Comparison of ENCODE assay signal across 8 cellular contexts in the genomic region with DNA sequence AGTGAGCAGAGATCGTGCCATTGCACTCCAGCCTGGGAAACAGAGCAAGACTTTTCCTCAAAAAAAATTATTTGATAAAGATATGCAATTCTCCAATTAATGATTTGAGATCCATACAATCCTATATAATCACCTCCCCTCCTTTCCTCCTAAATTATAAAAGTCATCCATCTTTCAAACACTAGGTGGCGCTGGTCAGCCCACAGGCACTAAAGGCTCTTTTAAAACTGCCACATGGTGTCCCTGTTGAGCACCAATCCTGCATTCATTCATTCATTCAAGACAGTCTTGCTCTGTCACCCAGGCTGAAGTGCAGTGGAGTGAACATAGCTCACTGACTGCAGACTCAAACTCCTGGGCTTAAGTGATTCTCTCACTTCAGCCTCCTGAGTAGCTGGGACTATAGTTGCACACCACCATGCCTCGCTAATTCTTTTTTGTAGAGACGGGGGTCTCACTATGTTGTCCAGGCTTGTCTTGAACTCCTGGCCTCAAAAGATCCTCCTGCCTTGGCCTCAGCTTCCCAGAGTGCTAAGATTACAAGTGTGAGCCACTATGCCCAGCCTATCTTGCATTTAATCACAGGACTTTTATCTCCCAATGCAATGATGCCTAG. TPM values are rescaled to one million over a fixed set of nuclear protein-coding genes. Genes with fewer than 3 reads are reported as not detected.
DNase-seq lines count a peak whose midpoint lies in the region; ATAC-seq and TF ChIP-seq lines count a peak whose summit lies in the region.

No MANE protein-coding gene starts in this region.

- no peaks in the 10 kb centered on the region for H3K4me1 ChIP-seq in CD4-positive, alpha-beta memory T cell (ENCODE audit: insufficient read depth, low read length)
- H3K4me1 ChIP-seq in RWPE2 (ENCODE audit: insufficient read depth, poor library complexity, severe bottlenecking), result peaks cover 4% of the 10 kb centered on the region
- no peaks in the 10 kb centered on the region for H3K4me1 ChIP-seq in thoracic aorta (ENCODE audit: control insufficient read depth in 1 of 2, low read depth in 2 of 2)
- H3K4me1 ChIP-seq in ovary (ENCODE audit: insufficient read depth), result no peaks in the 10 kb centered on the region

- 52 to 69% (median 66%) methylated on average over 4 of the region's 4 CpGs for WGBS in ovary, 3 donors

- no peak overlapping the region for H3K27ac ChIP-seq in CD4-positive, alpha-beta memory T cell (ENCODE audit: low read depth, low read length)
- H3K27ac ChIP-seq in RWPE2 (ENCODE audit: poor library complexity, severe bottlenecking) (no peak overlapping the region), brain microvascular endothelial cell (no peak overlapping the region), thoracic aorta (no peak overlapping the region), ovary (no peak overlapping the region)

- H3K36me3 Mint-ChIP-seq in CD4-positive, alpha-beta memory T cell, result no peaks in the 10 kb centered on the region

- peak; percentile 74 for TF ChIP-seq CTCF in RWPE2 (IDR thresholded peaks at IDR 0.05; ENCODE audit: poor library complexity, severe bottlenecking)
- TF ChIP-seq CTCF in brain microvascular endothelial cell (IDR thresholded peaks at IDR 0.05; ENCODE audit: low read depth, low read length, missing control alignments), result peak; percentile 95
- peak; percentile 45 for TF ChIP-seq CTCF in thoracic aorta (IDR thresholded peaks at IDR 0.05)
- TF ChIP-seq CTCF in ovary (IDR thresholded peaks at IDR 0.05), result peak in 1 of 3 donors; percentile 25

- CTCF ChIA-PET in CD4-positive, alpha-beta memory T cell (lab: Charles Lee; ENCODE audit: partially characterized antibody), result interaction anchor here (0.7 to 7.2 kb wide), 19 partner anchors 9 to 1047 kb away, joined by 3 to 63 read pairs (median 3); no protein-coding TSS in a partner anchor

- H3K27me3 Mint-ChIP-seq in CD4-positive, alpha-beta memory T cell, result peaks cover 4 to 20% of the 10 kb centered on the region in 2 donors

- no peak for TF ChIP-seq EP300 in ovary (IDR thresholded peaks at IDR 0.05)

- no peaks in the 10 kb centered on the region for H3K36me3 ChIP-seq in CD4-positive, alpha-beta memory T cell (ENCODE audit: insufficient read depth, low read length)
- H3K36me3 ChIP-seq in RWPE2 (ENCODE audit: low read depth) (no peaks in the 10 kb centered on the region), brain microvascular endothelial cell (replicated peaks) (no peaks in the 10 kb centered on the region), thoracic aorta (no peaks in the 10 kb centered on the region), ovary (no peaks in the 10 kb centered on the region)

- intact Hi-C loops in CD4-positive, alpha-beta memory T cell (cut with micrococcal nuclease), result loop anchor here (1.0 kb wide), 2 partner anchors 771 to 830 kb away; no protein-coding TSS in a partner anchor
- intact Hi-C loops in ovary (cut with DNase I), result no loop called here

- in situ Hi-C loops in brain microvascular endothelial cell (cut with HindIII; ENCODE audit: low pct_ligation_motif_present, low sequenced_read_pairs), result no loop called here

- peak; percentile 72 for ATAC-seq in GM18511 (IDR thresholded peaks at IDR 0.05; ENCODE audit: unreplicated experiment)
- ATAC-seq in RWPE2 (ENCODE audit: low read depth), result no peak
- no peak for ATAC-seq in thoracic aorta (ENCODE audit: insufficient number of reproducible peaks, low FRiP score, low read depth)

- TF ChIP-seq POLR2A in ovary (IDR thresholded peaks at IDR 0.05), result no peak

- no peaks in the 10 kb centered on the region for H3K9me3 ChIP-seq in CD4-positive, alpha-beta memory T cell (ENCODE audit: control insufficient read depth in 1 of 2, low read length in 2 of 2)
- H3K9me3 ChIP-seq in RWPE2 (ENCODE audit: severe bottlenecking) (no peaks in the 10 kb centered on the region), thoracic aorta (no peaks in the 10 kb centered on the region), ovary (no peaks in the 10 kb centered on the region)

- H3K9me3 Mint-ChIP-seq in CD4-positive, alpha-beta memory T cell, result peaks cover 0 to 2% (median 0%) of the 10 kb centered on the region in 8 donors

- H3K27me3 ChIP-seq in CD4-positive, alpha-beta memory T cell (ENCODE audit: insufficient read depth, low read length), result no peaks in the 10 kb centered on the region
- H3K27me3 ChIP-seq in RWPE2 (ENCODE audit: insufficient read depth, poor library complexity, severe bottlenecking) (no peaks in the 10 kb centered on the region), brain microvascular endothelial cell (replicated peaks) (no peaks in the 10 kb centered on the region), thoracic aorta (replicated peaks; ENCODE audit: insufficient read depth) (no peaks in the 10 kb centered on the region), ovary (no peaks in the 10 kb centered on the region)

- POLR2A ChIA-PET in CD4-positive, alpha-beta memory T cell (lab: Charles Lee; ENCODE audit: partially characterized antibody), result interaction anchor here (0.6 kb wide), 1 partner anchor 14 kb away, joined by 4 read pairs; no protein-coding TSS in a partner anchor

- no peak overlapping the region for H3K27ac Mint-ChIP-seq in CD4-positive, alpha-beta memory T cell

- H3K4me3 ChIP-seq in CD4-positive, alpha-beta memory T cell (ENCODE audit: low read length in 2 of 2), result no peak overlapping the region
- no peak overlapping the region for H3K4me3 ChIP-seq in RWPE2 (ENCODE audit: severe bottlenecking)
- no peak overlapping the region for H3K4me3 ChIP-seq in brain microvascular endothelial cell (ENCODE audit: low read depth, low read length)
- H3K4me3 ChIP-seq in thoracic aorta, result no peak overlapping the region
- H3K4me3 ChIP-seq in ovary, result no peak overlapping the region

- H3K4me3 Mint-ChIP-seq in CD4-positive, alpha-beta memory T cell, result no peak overlapping the region

- peaks cover 0 to 5% (median 0%) of the 10 kb centered on the region in 4 donors for H3K4me1 Mint-ChIP-seq in CD4-positive, alpha-beta memory T cell

- DNase-seq in CD4-positive, alpha-beta memory T cell, result peak; percentile 43 to 67 (median 57)
- DNase-seq in HPDE6-E6E7 (ENCODE audit: extremely low spot score) (peak; percentile 35), RWPE2 (ENCODE audit: low spot score) (no peak), brain microvascular endothelial cell (peak; percentile 61), left kidney (ENCODE audit: low read depth, low spot score) (peak; percentile 61), thoracic aorta (ENCODE audit: low spot score) (no peak), ovary (no peak)

RNA-seq across cellular contexts. Expression of gene SLC2A12, which starts 58.7 kb away (rescaled TPM):
- not detected for total RNA-seq in CD4-positive, alpha-beta memory T cell
- polyA plus RNA-seq in CD4-positive, alpha-beta memory T cell, result not detected
- total RNA-seq in thoracic aorta (10 to 100 TPM in 1 of 2 donors, 1 to 10 TPM in 1; 3.2 to 12.9 TPM), ovary (1 to 10 TPM in 3 of 7 donors, under 1 TPM in 4; 0.35 to 3.0 (median 0.98) TPM)
- polyA plus RNA-seq in ovary, result 1 to 10 TPM in 1 of 2 donors, under 1 TPM in 1; 0.58 to 3.1 TPM

Comparison
In these comparisons a context has a peak if more than half of its experiments do, and no peak if none do; other contexts are left out.
1. DNase-seq: peak in CD4-positive, alpha-beta memory T cell (5 of 5), HPDE6-E6E7 (single experiment), brain microvascular endothelial cell (single experiment) and left kidney (single experiment); none in RWPE2 (single experiment), thoracic aorta (single experiment) and ovary (0 of 5).